13 cellular contexts compared by ENCODE assay signal in genomic region chr3:194194757-194195086, GRCh38. TPM values are rescaled to one million over a fixed set of nuclear protein-coding genes. Genes with fewer than 3 reads are reported as not detected.
"Had no signal": no experiment of that assay in that cellular context is flagged by ENCODE, and none has a peak within 500 bp of the region (broad histone marks: within the 10 kb centered on the region; RNA-seq: fewer than 3 reads in every experiment).

No MANE protein-coding gene starts in this region.

- H3K4me1 Mint-ChIP-seq: immature natural killer cell had no signal

- H3K36me3 ChIP-seq: cardiac muscle cell, lower lobe of right lung had no signal

- H3K4me3 ChIP-seq: cardiac muscle cell, lower lobe of right lung, smooth muscle cell had no signal

- H3K36me3 Mint-ChIP-seq: WTC11 had no signal

- H3K27ac Mint-ChIP-seq: immature natural killer cell, type B pancreatic cell, WTC11 had no signal

- H3K4me1 ChIP-seq: foreskin keratinocyte had no signal

- H3K9me3 ChIP-seq: lower lobe of right lung had no signal

- DNase-seq: activated CD4-positive, alpha-beta T cell treated with anti-CD3 and anti-CD28 coated beads, Interleukin-2, amount 50 U/mL, for 1 hour; activated gamma-delta T cell; activated T-cell treated with anti-CD3 and anti-CD28 coated beads, Interleukin-2, amount 50 U/mL, for 1 hour; foreskin keratinocyte; immature natural killer cell; lower lobe of right lung; midbrain; posterior cingulate gyrus; right cardiac atrium had no signal

- H3K9me3 Mint-ChIP-seq: immature natural killer cell, type B pancreatic cell, WTC11 had no signal

- H3K4me3 Mint-ChIP-seq: immature natural killer cell, type B pancreatic cell, WTC11 had no signal

- H3K27ac ChIP-seq: cardiac muscle cell, foreskin keratinocyte, lower lobe of right lung had no signal

- ATAC-seq: foreskin keratinocyte, lower lobe of right lung, WTC11 had no signal

RNA-seq across cellular contexts. Expression of gene HES1, which starts 58.8 kb away (rescaled TPM):
- polyA plus RNA-seq: immature natural killer cell had no signal
